ENCODE assay signal across 1 cellular context in genomic region chr1:194709439-194709838, GRCh38.
TF ChIP-seq lines count a peak whose summit lies in the region.

No MANE protein-coding gene starts in this region.

TF ChIP-seq in GM23338, 12 proteins besides CTCF, POLR2A, EP300 and RAD21 (continued from another document):
- TF ChIP-seq EZH2phosphoT487 (IDR thresholded peaks at IDR 0.05; ENCODE audit: unreplicated experiment) (no peak), STAT1 (IDR thresholded peaks at IDR 0.05; ENCODE audit: unreplicated experiment) (no peak), ZNF462 (CRISPR knock-in tag; IDR thresholded peaks at IDR 0.05) (no peak), EZH2 (IDR thresholded peaks at IDR 0.05; ENCODE audit: low read depth, unreplicated experiment) (no peak)
